ENCODE assay signal across 8 cellular contexts in the genomic region with DNA sequence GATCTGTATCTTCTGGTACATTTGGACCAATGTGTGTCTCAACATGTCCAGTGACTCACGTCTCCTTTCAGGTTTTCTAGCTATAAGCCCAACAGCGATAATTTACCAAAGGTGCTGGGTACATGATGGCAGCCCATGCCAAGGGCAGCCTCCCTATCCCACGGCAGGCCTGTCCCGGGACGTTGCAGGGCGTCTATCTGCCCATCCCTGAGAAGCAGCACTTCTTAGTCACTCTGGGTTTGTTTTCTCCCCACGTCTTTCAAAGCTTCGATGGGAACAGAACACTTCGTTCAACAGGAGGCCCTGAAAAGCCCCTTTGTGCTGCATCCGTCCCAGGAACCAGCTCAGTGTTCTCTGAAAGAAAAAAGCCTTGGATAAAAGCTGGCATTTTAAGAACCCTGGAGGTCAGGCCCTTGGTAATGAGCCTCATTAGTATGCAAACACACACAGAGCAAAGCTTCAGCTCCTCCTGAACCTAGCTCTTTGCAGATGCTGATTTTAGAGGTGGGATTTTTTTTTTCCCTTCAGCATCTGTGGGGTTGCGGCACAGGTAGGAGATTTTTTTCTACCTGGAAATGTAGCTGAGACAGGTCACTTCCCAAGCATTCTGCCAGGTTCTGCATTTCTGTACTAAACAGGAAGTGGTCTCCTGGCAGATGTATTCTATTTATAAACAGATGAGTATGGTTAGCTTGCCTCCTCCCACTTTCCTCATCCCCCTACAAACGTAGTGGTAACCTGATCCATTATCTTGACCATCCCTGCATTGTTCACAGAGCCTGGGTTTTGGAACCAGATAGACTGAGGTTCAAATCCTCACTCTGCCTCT. TPM values are rescaled to one million over a fixed set of nuclear protein-coding genes. Genes with fewer than 3 reads are reported as not detected.
DNase-seq lines count a peak whose midpoint lies in the region; ATAC-seq, FAIRE-seq and TF ChIP-seq lines count a peak whose summit lies in the region.

No MANE protein-coding gene starts in this region.

- peaks cover 51% of the 10 kb centered on the region for H3K4me1 Mint-ChIP-seq in neural progenitor cell

- H3K14ac ChIP-seq in H1 (ENCODE audit: insufficient read length): no peak overlapping the region

- H3K4me2 ChIP-seq in H1 (ENCODE audit: insufficient read depth in 1 of 2, low read depth in 2 of 2, low read length in 2 of 2): peak overlapping the region; percentile 63 to 67
- H3K4me2 ChIP-seq in neural progenitor cell: peak overlapping the region; percentile 75

- CTCF ChIA-PET in H1 (lab: Charles Lee; ENCODE audit: partially characterized antibody) (interaction anchor here (0.7 to 1.6 kb wide), 13 partner anchors 13 to 413 kb away, joined by 3 to 8 read pairs (median 4); no protein-coding TSS in a partner anchor), A673 (lab: Charles Lee) (no interaction called here)

- no peak for TF ChIP-seq CTCF in H1 (IDR thresholded peaks at IDR 0.05; ENCODE audit: control extremely low read depth in 1 of 3, insufficient read depth in 1 of 3, low read depth in 1 of 3, low read length in 3 of 3)
- TF ChIP-seq CTCF in neural progenitor cell (IDR thresholded peaks at IDR 0.05): no peak
- TF ChIP-seq CTCF in colonic mucosa (IDR thresholded peaks at IDR 0.05): no peak
- no peak for TF ChIP-seq CTCF in A673 (conservative IDR thresholded peaks at IDR 0.05; ENCODE audit: low read depth, low read length)

- H3K23me2 ChIP-seq in H1 (ENCODE audit: low read depth, low read length): no peaks in the 10 kb centered on the region

- peak overlapping the region; percentile 74; the same call in 1 of the 2 replicates for H2BK5ac ChIP-seq in H1 (ENCODE audit: low read depth, low read length)

- H4K20me1 ChIP-seq in H1 (replicated peaks in 1 of 2; ENCODE audit: control insufficient read depth in 1 of 2, insufficient read depth in 2 of 2, low read length in 2 of 2) (no peaks in the 10 kb centered on the region), neural progenitor cell (ENCODE audit: low read depth) (peaks cover 12% of the 10 kb centered on the region)

- H3K79me1 ChIP-seq in H1 (ENCODE audit: low read depth, low read length): no peaks in the 10 kb centered on the region

- peaks cover 7% of the 10 kb centered on the region for H3K27me3 Mint-ChIP-seq in neural progenitor cell (ENCODE audit: insufficient read depth, low read depth)

- H3K4me1 ChIP-seq in H1 (replicated peaks in 1 of 4; ENCODE audit: control insufficient read depth in 3 of 4, insufficient read depth in 4 of 4, low read length in 3 of 4) (peaks cover 7 to 10% (median 9%) of the 10 kb centered on the region in 4 experiments; a peak in 6 of 7 replicates), neural progenitor cell (peaks cover 17% of the 10 kb centered on the region), colonic mucosa (no peaks in the 10 kb centered on the region), A673 (ENCODE audit: insufficient read depth, low read length, poor library complexity, severe bottlenecking) (no peaks in the 10 kb centered on the region)

- no peaks in the 10 kb centered on the region for H3K9me3 ChIP-seq in H1 (ENCODE audit: insufficient read depth in 2 of 2, low read depth in 1 of 2, low read length in 1 of 2)
- H3K9me3 ChIP-seq in neural progenitor cell (ENCODE audit: low read depth): no peaks in the 10 kb centered on the region
- H3K9me3 ChIP-seq in colonic mucosa: no peaks in the 10 kb centered on the region
- no peaks in the 10 kb centered on the region for H3K9me3 ChIP-seq in A673 (ENCODE audit: low read depth, low read length, poor library complexity, severe bottlenecking)

- H3K9me3 Mint-ChIP-seq in neural progenitor cell: no peaks in the 10 kb centered on the region

- H4K91ac ChIP-seq in H1 (replicated peaks; ENCODE audit: insufficient read length, low read length): peak overlapping the region; percentile 20

- H3K9ac ChIP-seq in H1 (replicated peaks in 1 of 4; ENCODE audit: extremely low read depth in 1 of 4, low read depth in 3 of 4, low read length in 3 of 4) (peak overlapping the region in 1 of 4 experiments; percentile 14; a peak in 2 of 7 replicates), neural progenitor cell (no peak overlapping the region), colonic mucosa (ENCODE audit: low read depth in 2 of 2, low read length in 2 of 2) (no peak overlapping the region)

- H3K56ac ChIP-seq in H1 (replicated peaks; ENCODE audit: insufficient read length, low read depth, low read length): no peak overlapping the region

- H3K18ac ChIP-seq in H1 (ENCODE audit: extremely low read depth, low read length): peak overlapping the region; percentile 84; the same call in 1 of the 2 replicates

- H3K4ac ChIP-seq in H1 (replicated peaks; ENCODE audit: insufficient read length, low read depth, low read length): no peak overlapping the region

- H3K4me3 ChIP-seq in H1 (ENCODE audit: extremely low read depth in 1 of 4, insufficient read depth in 2 of 4, low read depth in 3 of 4, low read length in 4 of 4) (peak overlapping the region in 3 of 4 experiments; percentile 1 to 39 (median 20); a peak in 5 of 8 replicates), neural progenitor cell (peak overlapping the region; percentile 23), colonic mucosa (no peak overlapping the region), A673 (ENCODE audit: low read depth, low read length, poor library complexity, severe bottlenecking) (no peak overlapping the region)

- ATAC-seq in HG03045 (IDR thresholded peaks at IDR 0.05; ENCODE audit: unreplicated experiment): no peak

- H4K5ac ChIP-seq in H1 (ENCODE audit: insufficient read length, low read depth, low read length): peak overlapping the region; percentile 12

- H2AFZ ChIP-seq in H1 (ENCODE audit: low read length): no peak overlapping the region
- no peak overlapping the region for H2AFZ ChIP-seq in neural progenitor cell (replicated peaks)

- peak overlapping the region; percentile 100 for H3K27ac Mint-ChIP-seq in neural progenitor cell

- H2BK120ac ChIP-seq in H1 (replicated peaks; ENCODE audit: low read depth, low read length): peak overlapping the region; percentile 63

- FAIRE-seq in H1 (lab: Jason Lieb, UNC): peak; percentile 98

- no peak overlapping the region for H2AK5ac ChIP-seq in H1 (ENCODE audit: low read depth, low read length)

- TF ChIP-seq POLR2A in H1 (IDR thresholded peaks at IDR 0.05; ENCODE audit: control extremely low read depth in 1 of 2, low read depth in 2 of 2, low read length in 2 of 2): peak; percentile 31 to 83
- TF ChIP-seq POLR2A in erythroblast (IDR thresholded peaks at IDR 0.05; ENCODE audit: low read length): no peak

- POLR2A ChIA-PET in H1 (lab: Charles Lee; ENCODE audit: partially characterized antibody) (interaction anchor here (0.7 to 1.9 kb wide), 17 partner anchors 8 to 385 kb away, joined by 3 to 8 read pairs (median 4); partner anchors contain the start of genes BBS2, HERPUD1 and MT1E), A673 (lab: Charles Lee; ENCODE audit: low non-redundant PET) (interaction anchor here (0.6 kb wide), 1 partner anchor 15 kb away, joined by 3 read pairs; no protein-coding TSS in a partner anchor)

- H2BK12ac ChIP-seq in H1 (ENCODE audit: low read depth, low read length): peak overlapping the region; percentile 30; the same call in 1 of the 2 replicates

- H3K36me3 Mint-ChIP-seq in neural progenitor cell: no peaks in the 10 kb centered on the region

- H3K27ac ChIP-seq in H1 (ENCODE audit: low read depth, low read length) (peak overlapping the region; percentile 66), neural progenitor cell (peak overlapping the region; percentile 54), colonic mucosa (no peak overlapping the region), A673 (ENCODE audit: low read depth, low read length, poor library complexity, severe bottlenecking) (no peak overlapping the region)

- DNase-seq in EL: peak; percentile 56
- DNase-seq in NCI-H146 (lab: John Stamatoyannopoulos, UW): peak; percentile 63
- DNase-seq in H1 (ENCODE audit: low read depth in 1 of 2, low spot score in 2 of 2): peak; percentile 34 to 59
- DNase-seq in neural progenitor cell (ENCODE audit: low spot score): peak; percentile 90
- no peak for DNase-seq in colonic mucosa
- DNase-seq in erythroblast (lab: John Stamatoyannopoulos, UW): no peak
- no peak for DNase-seq in A673 (ENCODE audit: low spot score)

- BruUV-seq in A673 (replicated peaks; lab: Mats Ljungman, UMichigan): no TSS peak

- intact Hi-C loops in colonic mucosa (cut with DNase I): no loop called here
- intact Hi-C loops in A673 (cut with micrococcal nuclease; ENCODE audit: unreplicated experiment): no loop called here

- no peak for TF ChIP-seq EP300 in H1 (IDR thresholded peaks at IDR 0.05; ENCODE audit: borderline replicate concordance in 1 of 2, low read depth in 2 of 2, low read length in 2 of 2)

- H3K4me3 Mint-ChIP-seq in neural progenitor cell: peak overlapping the region; percentile 78

- peaks cover 27% of the 10 kb centered on the region for H3F3A ChIP-seq in neural progenitor cell (ENCODE audit: low read depth)

- H3K36me3 ChIP-seq in H1 (ENCODE audit: control insufficient read depth in 2 of 4, insufficient read depth in 4 of 4, low read length in 3 of 4) (no peaks in the 10 kb centered on the region), neural progenitor cell (no peaks in the 10 kb centered on the region), colonic mucosa (no peaks in the 10 kb centered on the region), A673 (ENCODE audit: insufficient read depth, low read length, poor library complexity, severe bottlenecking) (no peaks in the 10 kb centered on the region)

- no peak overlapping the region for H4K8ac ChIP-seq in H1 (ENCODE audit: extremely low read depth, insufficient read depth, low read length)

- no peak overlapping the region; the same call in 1 of the 2 replicates for H2BK20ac ChIP-seq in H1 (ENCODE audit: low read length)

- 9% methylated on average over 12 of the region's 12 CpGs; no CpG with 5 or more reads in 1 of the 2 experiments for WGBS in H1 (ENCODE audit: extremely low coverage in 1 of 2, insufficient coverage in 1 of 2, insufficient read length in 1 of 2, insufficient replicate concordance in 2 of 2, low coverage in 1 of 2, low lambda C conversion rate in 2 of 2, missing lambda C conversion rate in 1 of 2), 2 experiments

- TF ChIP-seq RAD21 in H1 (IDR thresholded peaks at IDR 0.05 in 1 of 2, conservative IDR thresholded peaks at IDR 0.05 in 1 of 2; ENCODE audit: low read depth in 2 of 2, low read length in 2 of 2): no peak

- H3K27me3 ChIP-seq in H1 (replicated peaks in 1 of 4; ENCODE audit: control insufficient read depth in 3 of 4, extremely low read depth in 1 of 4, insufficient read depth in 3 of 4, low read length in 3 of 4): peaks cover 0 to 20% (median 16%) of the 10 kb centered on the region in 4 experiments; a peak in 4 of 7 replicates
- no peaks in the 10 kb centered on the region for H3K27me3 ChIP-seq in neural progenitor cell
- no peaks in the 10 kb centered on the region for H3K27me3 ChIP-seq in colonic mucosa
- H3K27me3 ChIP-seq in A673 (replicated peaks; ENCODE audit: insufficient read depth, low read depth, low read length, poor library complexity): no peaks in the 10 kb centered on the region

- H3K79me2 ChIP-seq in H1 (ENCODE audit: control insufficient read depth in 1 of 2, insufficient read depth in 2 of 2, low read length in 2 of 2): no peaks in the 10 kb centered on the region
- no peaks in the 10 kb centered on the region for H3K79me2 ChIP-seq in neural progenitor cell (ENCODE audit: low read depth)

- no peak overlapping the region for H2BK15ac ChIP-seq in H1 (ENCODE audit: low read length)

- no peak overlapping the region for H3K23ac ChIP-seq in H1 (ENCODE audit: insufficient read length)

RNA-seq across cellular contexts. Expression of gene MT4, which starts 17.5 kb away (rescaled TPM):
- total RNA-seq in H1 (2021; fragmentation: NEBNext Ultra II Directional; extraction: Animal tissue kit (Norgen Biotek cat#: 25700)): not detected in 2 replicates
- polyA plus RNA-seq in H1 (2011; rRNA removed): not detected in 2 replicates
- polyA plus RNA-seq in H1 (2011; cell fraction: cytosol; rRNA removed): not detected
- polyA plus RNA-seq in H1 (2011; cell fraction: nucleus; rRNA removed): not detected
- polyA plus RNA-seq in H1 (2012, experiment 1 of 2): not detected in 4 replicates
- not detected for polyA plus RNA-seq in H1 (2012, experiment 2 of 2)
- not detected for polyA plus RNA-seq in H1 (2013, experiment 1 of 2)
- polyA plus RNA-seq in H1 (2013, experiment 2 of 2): not detected
- not detected in 2 replicates for polyA minus RNA-seq in H1 (2011; rRNA and poly(A)+ RNA removed)
- polyA minus RNA-seq in H1 (2011; cell fraction: cytosol; rRNA and poly(A)+ RNA removed): not detected
- polyA minus RNA-seq in H1 (2011; cell fraction: nucleus; rRNA and poly(A)+ RNA removed): not detected
- total RNA-seq in neural progenitor cell (ENCODE audit: low replicate concordance) (not detected in 2 replicates), colonic mucosa (not detected), A673 (2021) (not detected in 2 replicates)

RNA-seq across cellular contexts. Expression of gene BBS2, which starts 27.5 kb away (rescaled TPM):
- total RNA-seq in H1 (2021; fragmentation: NEBNext Ultra II Directional; extraction: Animal tissue kit (Norgen Biotek cat#: 25700)): 11.6 and 12.3 TPM in 2 replicates
- polyA plus RNA-seq in H1 (2011; rRNA removed): 12.0 and 15.1 TPM in 2 replicates
- polyA plus RNA-seq in H1 (2011; cell fraction: cytosol; rRNA removed): 18.0 TPM
- 28.6 TPM for polyA plus RNA-seq in H1 (2011; cell fraction: nucleus; rRNA removed)
- 11.6 to 18.7 TPM (median 14.9 TPM) in 4 replicates for polyA plus RNA-seq in H1 (2012, experiment 1 of 2)
- polyA plus RNA-seq in H1 (2012, experiment 2 of 2): 3.2 TPM
- 8.3 TPM for polyA plus RNA-seq in H1 (2013, experiment 1 of 2)
- polyA plus RNA-seq in H1 (2013, experiment 2 of 2): 7.3 TPM
- 18.6 and 26.5 TPM in 2 replicates for polyA minus RNA-seq in H1 (2011; rRNA and poly(A)+ RNA removed)
- polyA minus RNA-seq in H1 (2011; cell fraction: cytosol; rRNA and poly(A)+ RNA removed): 7.7 TPM
- 16.7 TPM for polyA minus RNA-seq in H1 (2011; cell fraction: nucleus; rRNA and poly(A)+ RNA removed)
- total RNA-seq in neural progenitor cell (ENCODE audit: low replicate concordance): 47.8 and 64.5 TPM in 2 replicates
- 10 to 100 TPM; 22.5 to 32.1 TPM for total RNA-seq in colonic mucosa
- 19.4 and 22.1 TPM in 2 replicates for total RNA-seq in A673 (2021)

RNA-seq across cellular contexts. Expression of gene MT3, which starts 42.0 kb away (rescaled TPM):
- total RNA-seq in H1 (2021; fragmentation: NEBNext Ultra II Directional; extraction: Animal tissue kit (Norgen Biotek cat#: 25700)): not detected in 2 replicates
- polyA plus RNA-seq in H1 (2011; rRNA removed): 0.17 TPM in 1 of 2 replicates, not detected in the other
- polyA plus RNA-seq in H1 (2011; cell fraction: cytosol; rRNA removed): not detected
- not detected for polyA plus RNA-seq in H1 (2011; cell fraction: nucleus; rRNA removed)
- polyA plus RNA-seq in H1 (2012, experiment 1 of 2): not detected in 4 replicates
- polyA plus RNA-seq in H1 (2012, experiment 2 of 2): not detected
- 0.18 TPM for polyA plus RNA-seq in H1 (2013, experiment 1 of 2)
- 0.17 TPM for polyA plus RNA-seq in H1 (2013, experiment 2 of 2)
- polyA minus RNA-seq in H1 (2011; rRNA and poly(A)+ RNA removed): 1.8 TPM in 1 of 2 replicates, not detected in the other
- not detected for polyA minus RNA-seq in H1 (2011; cell fraction: cytosol; rRNA and poly(A)+ RNA removed)
- polyA minus RNA-seq in H1 (2011; cell fraction: nucleus; rRNA and poly(A)+ RNA removed): not detected
- total RNA-seq in neural progenitor cell (ENCODE audit: low replicate concordance) (not detected in 2 replicates), colonic mucosa (1 to 10 TPM; 3.6 to 4.0 TPM), A673 (2021) (not detected in 2 replicates)

Comparison
In these comparisons a context has a peak if more than half of its experiments do, and no peak if none do; other contexts are left out.
1. DNase-seq: peak in EL (single experiment), NCI-H146 (single experiment), H1 (2 of 2) and neural progenitor cell (single experiment); none in colonic mucosa (single experiment), erythroblast (0 of 2) and A673 (single experiment).
2. H3K27ac ChIP-seq: peak in H1 (single experiment) and neural progenitor cell (single experiment); none in colonic mucosa (single experiment) and A673 (single experiment).
3. H3K4me3 ChIP-seq: peak in H1 (3 of 4) and neural progenitor cell (single experiment); none in colonic mucosa (single experiment) and A673 (single experiment).